Comparison of ENCODE assay signal across 12 cellular contexts in the genomic region with DNA sequence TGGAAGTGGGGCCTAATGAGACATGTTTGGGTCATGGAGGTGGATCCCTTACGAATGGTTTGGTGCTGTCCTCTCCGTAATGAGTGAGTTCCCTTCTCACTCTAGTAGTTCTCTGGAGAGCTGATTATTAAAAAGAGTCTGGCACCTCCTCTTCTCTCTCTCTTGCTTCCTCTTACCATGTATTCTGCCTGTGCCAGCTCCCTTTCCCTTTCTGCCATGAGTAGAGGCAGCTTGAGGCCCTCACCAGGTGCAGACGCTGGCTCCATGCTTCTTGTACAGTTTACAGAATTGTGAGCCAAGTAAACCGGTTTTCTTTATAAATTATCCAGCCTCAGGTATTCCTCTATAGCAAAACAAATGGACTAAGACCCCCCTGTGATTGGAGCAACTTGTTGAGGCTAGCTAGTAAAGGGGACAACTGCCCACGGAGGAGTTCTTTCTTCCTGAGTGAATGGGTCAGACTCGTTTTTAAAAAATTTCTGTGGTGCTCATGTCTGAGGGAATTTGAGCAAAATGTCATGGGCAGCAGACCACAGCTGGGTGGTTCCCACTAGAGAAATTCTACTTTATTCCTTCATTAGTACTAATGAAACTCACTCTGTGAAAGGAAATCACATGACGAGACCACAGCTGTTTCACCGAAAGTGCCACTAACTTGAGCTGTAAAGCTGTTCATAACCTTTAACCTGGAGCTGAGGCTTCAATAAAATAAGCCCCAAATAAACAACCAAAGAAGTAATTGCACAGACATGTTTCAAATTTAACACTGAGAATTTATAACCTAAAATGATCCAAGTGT.
DNase-seq lines count a peak whose midpoint lies in the region; ATAC-seq and TF ChIP-seq lines count a peak whose summit lies in the region.
"Had no signal": no experiment of that assay in that cellular context is flagged by ENCODE, and none has a peak within 500 bp of the region (broad histone marks: within the 10 kb centered on the region; RNA-seq: fewer than 3 reads in every experiment).

No MANE protein-coding gene starts in this region.

- H2AK5ac ChIP-seq in trophoblast cell (ENCODE audit: low read length), result no peak overlapping the region

- no peak overlapping the region for H3K27ac ChIP-seq in trophoblast cell (ENCODE audit: low read depth, low read length)
- H3K27ac ChIP-seq: esophagus squamous epithelium had no signal

- no peaks in the 10 kb centered on the region for H3K9me3 Mint-ChIP-seq in activated naive CD8-positive, alpha-beta T cell (ENCODE audit: low read depth)
- peaks cover 4% of the 10 kb centered on the region for H3K9me3 Mint-ChIP-seq in mesothelial cell of epicardium

- no peaks in the 10 kb centered on the region for H3K4me1 ChIP-seq in trophoblast cell (ENCODE audit: control insufficient read depth in 1 of 2, insufficient read depth in 2 of 2, low read length in 2 of 2)

- no peak for TF ChIP-seq CTCF in mesothelial cell of epicardium (IDR thresholded peaks at IDR 0.05; ENCODE audit: unreplicated experiment)

- H3K27ac Mint-ChIP-seq in activated naive CD8-positive, alpha-beta T cell, result peak overlapping the region; percentile 59
- no peak overlapping the region for H3K27ac Mint-ChIP-seq in mesothelial cell of epicardium

- H3K4ac ChIP-seq in trophoblast cell (ENCODE audit: low read depth, low read length), result no peak overlapping the region

- no peak for DNase-seq in COR-L47 (lab: John Stamatoyannopoulos, UW)
- DNase-seq in mesothelial cell of epicardium (ENCODE audit: low spot score in 2 of 2, unreplicated experiment in 2 of 2), result no peak
- no peak for DNase-seq in trophoblast cell
- DNase-seq in activated CD8-positive, alpha-beta memory T cell treated with anti-CD3 and anti-CD28 coated beads, Interleukin-2, amount 50 U/mL, for 4 hours, result no peak
- DNase-seq: activated gamma-delta T cell treated with Interleukin-2 at 50 U/mL for 16 hours, esophagus squamous epithelium, SK-N-SH had no signal

- H4K12ac ChIP-seq in trophoblast cell (ENCODE audit: low read depth, low read length), result no peak overlapping the region

- H3K14ac ChIP-seq in trophoblast cell (ENCODE audit: low read length), result no peak overlapping the region

- no peaks in the 10 kb centered on the region for H3K79me2 ChIP-seq in trophoblast cell (ENCODE audit: control insufficient read depth, insufficient read depth, low read length, poor library complexity)

- H3K4me3 ChIP-seq in trophoblast cell (ENCODE audit: low read depth, low read length), result no peak overlapping the region
- H3K4me3 ChIP-seq: esophagus squamous epithelium, K562 had no signal

- no peak overlapping the region for H4K91ac ChIP-seq in trophoblast cell (ENCODE audit: low read depth, low read length)

- no CpG with 5 or more reads among the region's 8 CpGs for WGBS in trophoblast cell (ENCODE audit: extremely low coverage, insufficient coverage, insufficient read length)

- H3K23ac ChIP-seq in trophoblast cell (ENCODE audit: low read length), result no peak overlapping the region

- no peak overlapping the region for H2AFZ ChIP-seq in trophoblast cell (ENCODE audit: insufficient read depth, low read length, poor library complexity)

- no peaks in the 10 kb centered on the region for H3K9me3 ChIP-seq in trophoblast cell (ENCODE audit: insufficient read depth, low read depth, low read length)
- H3K9me3 ChIP-seq: esophagus squamous epithelium, SK-N-SH had no signal

- H3K36me3 Mint-ChIP-seq in activated naive CD8-positive, alpha-beta T cell, result peaks cover 2% of the 10 kb centered on the region
- no peaks in the 10 kb centered on the region for H3K36me3 Mint-ChIP-seq in mesothelial cell of epicardium

- no peak overlapping the region for H2BK120ac ChIP-seq in trophoblast cell (ENCODE audit: insufficient read depth, low read length, poor library complexity)

- H3K27me3 ChIP-seq in trophoblast cell (ENCODE audit: insufficient read depth, low read length), result no peaks in the 10 kb centered on the region
- H3K27me3 ChIP-seq: esophagus squamous epithelium had no signal

- H3K4me2 ChIP-seq in trophoblast cell (ENCODE audit: low read length), result no peak overlapping the region
- H3K4me2 ChIP-seq: SK-N-SH had no signal

- no peak overlapping the region for H3K18ac ChIP-seq in trophoblast cell (ENCODE audit: low read length)

- no peaks in the 10 kb centered on the region for H3K27me3 Mint-ChIP-seq in activated naive CD8-positive, alpha-beta T cell
- H3K27me3 Mint-ChIP-seq in mesothelial cell of epicardium (ENCODE audit: low read depth), result no peaks in the 10 kb centered on the region

- H4K8ac ChIP-seq in trophoblast cell (ENCODE audit: low read depth, low read length), result no peak overlapping the region

- no peak for TF ChIP-seq POLR2A in GM18505 (IDR thresholded peaks at IDR 0.05; ENCODE audit: borderline replicate concordance, extremely low read depth, insufficient read depth, insufficient read length)

- no peak overlapping the region for H3K4me3 Mint-ChIP-seq in activated naive CD8-positive, alpha-beta T cell
- H3K4me3 Mint-ChIP-seq in mesothelial cell of epicardium, result no peak overlapping the region

- H3K79me1 ChIP-seq in trophoblast cell (ENCODE audit: low read length), result no peaks in the 10 kb centered on the region

- ATAC-seq in GM18505 (IDR thresholded peaks at IDR 0.05; ENCODE audit: unreplicated experiment), result peak; percentile 64
- peak; percentile 63 for ATAC-seq in GM21360 (IDR thresholded peaks at IDR 0.05; ENCODE audit: unreplicated experiment)
- ATAC-seq in HG03135 (IDR thresholded peaks at IDR 0.05; ENCODE audit: unreplicated experiment), result peak; percentile 66
- ATAC-seq: K562 had no signal

- peaks cover 37% of the 10 kb centered on the region for H3K4me1 Mint-ChIP-seq in activated naive CD8-positive, alpha-beta T cell (ENCODE audit: low read depth)
- H3K4me1 Mint-ChIP-seq in mesothelial cell of epicardium, result no peaks in the 10 kb centered on the region

- H3K9ac ChIP-seq in trophoblast cell (ENCODE audit: low read length), result no peak overlapping the region
- H3K9ac ChIP-seq: SK-N-SH had no signal

- H2BK5ac ChIP-seq in trophoblast cell (ENCODE audit: low read depth, low read length, poor library complexity), result no peak overlapping the region

- no peak overlapping the region for H2BK12ac ChIP-seq in trophoblast cell (ENCODE audit: low read length)

- no peaks in the 10 kb centered on the region for H3K36me3 ChIP-seq in trophoblast cell (ENCODE audit: control insufficient read depth in 1 of 2, insufficient read depth in 2 of 2, low read length in 2 of 2)
- H3K36me3 ChIP-seq: esophagus squamous epithelium had no signal
